ENCODE assay signal across 1 cellular context in the genomic region with DNA sequence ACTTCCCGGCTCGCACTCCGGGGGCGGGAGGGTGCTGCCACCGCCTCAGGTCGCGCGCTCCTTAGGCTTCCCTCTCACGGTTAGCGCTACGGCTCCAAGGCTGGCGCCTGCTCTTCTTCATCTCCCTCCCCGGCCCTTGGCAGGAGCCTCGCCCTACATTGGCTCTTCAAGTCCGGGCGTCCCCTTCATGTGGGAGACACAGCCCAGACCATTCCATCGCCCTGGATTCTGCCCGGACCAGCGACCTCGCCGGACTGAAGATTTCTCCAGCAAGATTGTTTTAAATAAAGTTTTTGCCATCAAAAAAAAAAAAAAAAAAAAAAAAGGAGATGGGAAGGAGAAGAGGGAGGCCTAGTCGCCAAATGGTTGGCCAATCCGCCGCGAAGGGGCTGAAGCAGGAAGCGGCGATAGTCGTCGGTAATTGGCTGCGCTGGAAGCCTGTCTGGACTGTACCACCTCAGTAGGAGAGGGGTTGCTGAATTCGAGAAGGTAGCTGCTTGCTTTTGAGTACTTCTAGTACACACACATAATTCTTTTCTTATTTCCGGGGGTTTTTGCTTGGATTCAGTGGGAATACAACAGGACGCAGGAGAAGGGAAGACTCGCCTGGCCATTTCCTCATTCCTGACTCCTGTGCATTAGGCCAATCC.
A peak's percentile ranks its signal among the peaks of the same experiment; 100 is the strongest.
TF ChIP-seq lines count a peak whose summit lies in the region.

No MANE protein-coding gene starts in this region.

TF ChIP-seq in WTC11, 78 proteins besides CTCF, POLR2A, EP300 and RAD21 (continued from another document and continues in another):
- TF ChIP-seq, protein P1, sequence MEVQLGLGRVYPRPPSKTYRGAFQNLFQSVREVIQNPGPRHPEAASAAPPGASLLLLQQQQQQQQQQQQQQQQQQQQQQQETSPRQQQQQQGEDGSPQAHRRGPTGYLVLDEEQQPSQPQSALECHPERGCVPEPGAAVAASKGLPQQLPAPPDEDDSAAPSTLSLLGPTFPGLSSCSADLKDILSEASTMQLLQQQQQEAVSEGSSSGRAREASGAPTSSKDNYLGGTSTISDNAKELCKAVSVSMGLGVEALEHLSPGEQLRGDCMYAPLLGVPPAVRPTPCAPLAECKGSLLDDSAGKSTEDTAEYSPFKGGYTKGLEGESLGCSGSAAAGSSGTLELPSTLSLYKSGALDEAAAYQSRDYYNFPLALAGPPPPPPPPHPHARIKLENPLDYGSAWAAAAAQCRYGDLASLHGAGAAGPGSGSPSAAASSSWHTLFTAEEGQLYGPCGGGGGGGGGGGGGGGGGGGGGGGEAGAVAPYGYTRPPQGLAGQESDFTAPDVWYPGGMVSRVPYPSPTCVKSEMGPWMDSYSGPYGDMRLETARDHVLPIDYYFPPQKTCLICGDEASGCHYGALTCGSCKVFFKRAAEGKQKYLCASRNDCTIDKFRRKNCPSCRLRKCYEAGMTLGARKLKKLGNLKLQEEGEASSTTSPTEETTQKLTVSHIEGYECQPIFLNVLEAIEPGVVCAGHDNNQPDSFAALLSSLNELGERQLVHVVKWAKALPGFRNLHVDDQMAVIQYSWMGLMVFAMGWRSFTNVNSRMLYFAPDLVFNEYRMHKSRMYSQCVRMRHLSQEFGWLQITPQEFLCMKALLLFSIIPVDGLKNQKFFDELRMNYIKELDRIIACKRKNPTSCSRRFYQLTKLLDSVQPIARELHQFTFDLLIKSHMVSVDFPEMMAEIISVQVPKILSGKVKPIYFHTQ (CRISPR knock-in tag; IDR thresholded peaks at IDR 0.05) = no peak
- no peak for TF ChIP-seq TCF7 (CRISPR knock-in tag; IDR thresholded peaks at IDR 0.05; ENCODE audit: low read depth)
- peak; percentile 12; the same call in 1 of the 2 replicates for TF ChIP-seq HMGA2 (CRISPR knock-in tag; IDR thresholded peaks at IDR 0.05)
- TF ChIP-seq ZNF121 (CRISPR knock-in tag; IDR thresholded peaks at IDR 0.05) = no peak
- TF ChIP-seq SMAD4 (CRISPR knock-in tag; IDR thresholded peaks at IDR 0.05) = no peak
- TF ChIP-seq ATF1 (CRISPR knock-in tag; IDR thresholded peaks at IDR 0.05) = no peak
- TF ChIP-seq, protein P2, sequence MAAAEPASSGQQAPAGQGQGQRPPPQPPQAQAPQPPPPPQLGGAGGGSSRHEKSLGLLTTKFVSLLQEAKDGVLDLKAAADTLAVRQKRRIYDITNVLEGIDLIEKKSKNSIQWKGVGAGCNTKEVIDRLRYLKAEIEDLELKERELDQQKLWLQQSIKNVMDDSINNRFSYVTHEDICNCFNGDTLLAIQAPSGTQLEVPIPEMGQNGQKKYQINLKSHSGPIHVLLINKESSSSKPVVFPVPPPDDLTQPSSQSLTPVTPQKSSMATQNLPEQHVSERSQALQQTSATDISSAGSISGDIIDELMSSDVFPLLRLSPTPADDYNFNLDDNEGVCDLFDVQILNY (CRISPR knock-in tag; IDR thresholded peaks at IDR 0.05) = no peak
- 0 out of 2 replicates have a peak, but pooled peaks have one; percentile 36 for TF ChIP-seq ZNF423 (CRISPR knock-in tag; IDR thresholded peaks at IDR 0.05)
- TF ChIP-seq, protein P3, sequence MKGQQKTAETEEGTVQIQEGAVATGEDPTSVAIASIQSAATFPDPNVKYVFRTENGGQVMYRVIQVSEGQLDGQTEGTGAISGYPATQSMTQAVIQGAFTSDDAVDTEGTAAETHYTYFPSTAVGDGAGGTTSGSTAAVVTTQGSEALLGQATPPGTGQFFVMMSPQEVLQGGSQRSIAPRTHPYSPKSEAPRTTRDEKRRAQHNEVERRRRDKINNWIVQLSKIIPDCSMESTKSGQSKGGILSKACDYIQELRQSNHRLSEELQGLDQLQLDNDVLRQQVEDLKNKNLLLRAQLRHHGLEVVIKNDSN (CRISPR knock-in tag; IDR thresholded peaks at IDR 0.05) = peak; percentile 36; the same call in 1 of the 2 replicates
- TF ChIP-seq NFATC4 (CRISPR knock-in tag; IDR thresholded peaks at IDR 0.05) = no peak
- TF ChIP-seq CREM (CRISPR knock-in tag; IDR thresholded peaks at IDR 0.05) = no peak
- TF ChIP-seq, protein P4, sequence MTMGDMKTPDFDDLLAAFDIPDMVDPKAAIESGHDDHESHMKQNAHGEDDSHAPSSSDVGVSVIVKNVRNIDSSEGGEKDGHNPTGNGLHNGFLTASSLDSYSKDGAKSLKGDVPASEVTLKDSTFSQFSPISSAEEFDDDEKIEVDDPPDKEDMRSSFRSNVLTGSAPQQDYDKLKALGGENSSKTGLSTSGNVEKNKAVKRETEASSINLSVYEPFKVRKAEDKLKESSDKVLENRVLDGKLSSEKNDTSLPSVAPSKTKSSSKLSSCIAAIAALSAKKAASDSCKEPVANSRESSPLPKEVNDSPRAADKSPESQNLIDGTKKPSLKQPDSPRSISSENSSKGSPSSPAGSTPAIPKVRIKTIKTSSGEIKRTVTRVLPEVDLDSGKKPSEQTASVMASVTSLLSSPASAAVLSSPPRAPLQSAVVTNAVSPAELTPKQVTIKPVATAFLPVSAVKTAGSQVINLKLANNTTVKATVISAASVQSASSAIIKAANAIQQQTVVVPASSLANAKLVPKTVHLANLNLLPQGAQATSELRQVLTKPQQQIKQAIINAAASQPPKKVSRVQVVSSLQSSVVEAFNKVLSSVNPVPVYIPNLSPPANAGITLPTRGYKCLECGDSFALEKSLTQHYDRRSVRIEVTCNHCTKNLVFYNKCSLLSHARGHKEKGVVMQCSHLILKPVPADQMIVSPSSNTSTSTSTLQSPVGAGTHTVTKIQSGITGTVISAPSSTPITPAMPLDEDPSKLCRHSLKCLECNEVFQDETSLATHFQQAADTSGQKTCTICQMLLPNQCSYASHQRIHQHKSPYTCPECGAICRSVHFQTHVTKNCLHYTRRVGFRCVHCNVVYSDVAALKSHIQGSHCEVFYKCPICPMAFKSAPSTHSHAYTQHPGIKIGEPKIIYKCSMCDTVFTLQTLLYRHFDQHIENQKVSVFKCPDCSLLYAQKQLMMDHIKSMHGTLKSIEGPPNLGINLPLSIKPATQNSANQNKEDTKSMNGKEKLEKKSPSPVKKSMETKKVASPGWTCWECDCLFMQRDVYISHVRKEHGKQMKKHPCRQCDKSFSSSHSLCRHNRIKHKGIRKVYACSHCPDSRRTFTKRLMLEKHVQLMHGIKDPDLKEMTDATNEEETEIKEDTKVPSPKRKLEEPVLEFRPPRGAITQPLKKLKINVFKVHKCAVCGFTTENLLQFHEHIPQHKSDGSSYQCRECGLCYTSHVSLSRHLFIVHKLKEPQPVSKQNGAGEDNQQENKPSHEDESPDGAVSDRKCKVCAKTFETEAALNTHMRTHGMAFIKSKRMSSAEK (CRISPR knock-in tag; IDR thresholded peaks at IDR 0.05; ENCODE audit: borderline replicate concordance) = no peak
- peak; percentile 35; the same call in 1 of the 2 replicates for TF ChIP-seq SP1 (CRISPR knock-in tag; conservative IDR thresholded peaks at IDR 0.05)
- TF ChIP-seq, protein P5, sequence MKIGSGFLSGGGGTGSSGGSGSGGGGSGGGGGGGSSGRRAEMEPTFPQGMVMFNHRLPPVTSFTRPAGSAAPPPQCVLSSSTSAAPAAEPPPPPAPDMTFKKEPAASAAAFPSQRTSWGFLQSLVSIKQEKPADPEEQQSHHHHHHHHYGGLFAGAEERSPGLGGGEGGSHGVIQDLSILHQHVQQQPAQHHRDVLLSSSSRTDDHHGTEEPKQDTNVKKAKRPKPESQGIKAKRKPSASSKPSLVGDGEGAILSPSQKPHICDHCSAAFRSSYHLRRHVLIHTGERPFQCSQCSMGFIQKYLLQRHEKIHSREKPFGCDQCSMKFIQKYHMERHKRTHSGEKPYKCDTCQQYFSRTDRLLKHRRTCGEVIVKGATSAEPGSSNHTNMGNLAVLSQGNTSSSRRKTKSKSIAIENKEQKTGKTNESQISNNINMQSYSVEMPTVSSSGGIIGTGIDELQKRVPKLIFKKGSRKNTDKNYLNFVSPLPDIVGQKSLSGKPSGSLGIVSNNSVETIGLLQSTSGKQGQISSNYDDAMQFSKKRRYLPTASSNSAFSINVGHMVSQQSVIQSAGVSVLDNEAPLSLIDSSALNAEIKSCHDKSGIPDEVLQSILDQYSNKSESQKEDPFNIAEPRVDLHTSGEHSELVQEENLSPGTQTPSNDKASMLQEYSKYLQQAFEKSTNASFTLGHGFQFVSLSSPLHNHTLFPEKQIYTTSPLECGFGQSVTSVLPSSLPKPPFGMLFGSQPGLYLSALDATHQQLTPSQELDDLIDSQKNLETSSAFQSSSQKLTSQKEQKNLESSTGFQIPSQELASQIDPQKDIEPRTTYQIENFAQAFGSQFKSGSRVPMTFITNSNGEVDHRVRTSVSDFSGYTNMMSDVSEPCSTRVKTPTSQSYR (CRISPR knock-in tag; IDR thresholded peaks at IDR 0.05) = no peak
- no peak for TF ChIP-seq JUN (CRISPR knock-in tag; IDR thresholded peaks at IDR 0.05)
- TF ChIP-seq ZNF671 (CRISPR knock-in tag; IDR thresholded peaks at IDR 0.05) = no peak
- no peak for TF ChIP-seq GTF2I (CRISPR knock-in tag; conservative IDR thresholded peaks at IDR 0.05)
- TF ChIP-seq GRHL2 (CRISPR knock-in tag; IDR thresholded peaks at IDR 0.05; ENCODE audit: insufficient replicate concordance, severe bottlenecking) = no peak
- TF ChIP-seq MXD4 (CRISPR knock-in tag; IDR thresholded peaks at IDR 0.05; ENCODE audit: borderline replicate concordance) = no peak
- 0 out of 2 replicates have a peak, but pooled peaks have one; percentile 9 for TF ChIP-seq NFE2L1 (CRISPR knock-in tag; IDR thresholded peaks at IDR 0.05)
- TF ChIP-seq, protein P6, sequence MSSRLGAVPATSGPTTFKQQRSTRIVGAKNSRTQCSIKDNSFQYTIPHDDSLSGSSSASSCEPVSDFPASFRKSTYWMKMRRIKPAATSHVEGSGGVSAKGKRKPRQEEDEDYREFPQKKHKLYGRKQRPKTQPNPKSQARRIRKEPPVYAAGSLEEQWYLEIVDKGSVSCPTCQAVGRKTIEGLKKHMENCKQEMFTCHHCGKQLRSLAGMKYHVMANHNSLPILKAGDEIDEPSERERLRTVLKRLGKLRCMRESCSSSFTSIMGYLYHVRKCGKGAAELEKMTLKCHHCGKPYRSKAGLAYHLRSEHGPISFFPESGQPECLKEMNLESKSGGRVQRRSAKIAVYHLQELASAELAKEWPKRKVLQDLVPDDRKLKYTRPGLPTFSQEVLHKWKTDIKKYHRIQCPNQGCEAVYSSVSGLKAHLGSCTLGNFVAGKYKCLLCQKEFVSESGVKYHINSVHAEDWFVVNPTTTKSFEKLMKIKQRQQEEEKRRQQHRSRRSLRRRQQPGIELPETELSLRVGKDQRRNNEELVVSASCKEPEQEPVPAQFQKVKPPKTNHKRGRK (CRISPR knock-in tag; IDR thresholded peaks at IDR 0.05; ENCODE audit: borderline replicate concordance) = no peak
- TF ChIP-seq NR3C1 (CRISPR knock-in tag; conservative IDR thresholded peaks at IDR 0.05; ENCODE audit: low read depth) = no peak
- TF ChIP-seq, protein P7, sequence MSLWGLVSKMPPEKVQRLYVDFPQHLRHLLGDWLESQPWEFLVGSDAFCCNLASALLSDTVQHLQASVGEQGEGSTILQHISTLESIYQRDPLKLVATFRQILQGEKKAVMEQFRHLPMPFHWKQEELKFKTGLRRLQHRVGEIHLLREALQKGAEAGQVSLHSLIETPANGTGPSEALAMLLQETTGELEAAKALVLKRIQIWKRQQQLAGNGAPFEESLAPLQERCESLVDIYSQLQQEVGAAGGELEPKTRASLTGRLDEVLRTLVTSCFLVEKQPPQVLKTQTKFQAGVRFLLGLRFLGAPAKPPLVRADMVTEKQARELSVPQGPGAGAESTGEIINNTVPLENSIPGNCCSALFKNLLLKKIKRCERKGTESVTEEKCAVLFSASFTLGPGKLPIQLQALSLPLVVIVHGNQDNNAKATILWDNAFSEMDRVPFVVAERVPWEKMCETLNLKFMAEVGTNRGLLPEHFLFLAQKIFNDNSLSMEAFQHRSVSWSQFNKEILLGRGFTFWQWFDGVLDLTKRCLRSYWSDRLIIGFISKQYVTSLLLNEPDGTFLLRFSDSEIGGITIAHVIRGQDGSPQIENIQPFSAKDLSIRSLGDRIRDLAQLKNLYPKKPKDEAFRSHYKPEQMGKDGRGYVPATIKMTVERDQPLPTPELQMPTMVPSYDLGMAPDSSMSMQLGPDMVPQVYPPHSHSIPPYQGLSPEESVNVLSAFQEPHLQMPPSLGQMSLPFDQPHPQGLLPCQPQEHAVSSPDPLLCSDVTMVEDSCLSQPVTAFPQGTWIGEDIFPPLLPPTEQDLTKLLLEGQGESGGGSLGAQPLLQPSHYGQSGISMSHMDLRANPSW (CRISPR knock-in tag; conservative IDR thresholded peaks at IDR 0.05; ENCODE audit: low read depth) = no peak
- no peak for TF ChIP-seq KAT7 (CRISPR knock-in tag; IDR thresholded peaks at IDR 0.05; ENCODE audit: borderline replicate concordance)
- TF ChIP-seq, protein P8, sequence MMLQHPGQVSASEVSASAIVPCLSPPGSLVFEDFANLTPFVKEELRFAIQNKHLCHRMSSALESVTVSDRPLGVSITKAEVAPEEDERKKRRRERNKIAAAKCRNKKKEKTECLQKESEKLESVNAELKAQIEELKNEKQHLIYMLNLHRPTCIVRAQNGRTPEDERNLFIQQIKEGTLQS (CRISPR knock-in tag; conservative IDR thresholded peaks at IDR 0.05) = no peak
- TF ChIP-seq FOXJ3 (CRISPR knock-in tag; IDR thresholded peaks at IDR 0.05; ENCODE audit: borderline replicate concordance) = no peak
- TF ChIP-seq ZBTB21 (CRISPR knock-in tag; IDR thresholded peaks at IDR 0.05; ENCODE audit: borderline replicate concordance) = no peak
- TF ChIP-seq RORB (CRISPR knock-in tag; IDR thresholded peaks at IDR 0.05) = no peak
- TF ChIP-seq, protein P9, sequence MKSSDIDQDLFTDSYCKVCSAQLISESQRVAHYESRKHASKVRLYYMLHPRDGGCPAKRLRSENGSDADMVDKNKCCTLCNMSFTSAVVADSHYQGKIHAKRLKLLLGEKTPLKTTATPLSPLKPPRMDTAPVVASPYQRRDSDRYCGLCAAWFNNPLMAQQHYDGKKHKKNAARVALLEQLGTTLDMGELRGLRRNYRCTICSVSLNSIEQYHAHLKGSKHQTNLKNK (CRISPR knock-in tag; IDR thresholded peaks at IDR 0.05) = no peak
- TF ChIP-seq, protein P10, sequence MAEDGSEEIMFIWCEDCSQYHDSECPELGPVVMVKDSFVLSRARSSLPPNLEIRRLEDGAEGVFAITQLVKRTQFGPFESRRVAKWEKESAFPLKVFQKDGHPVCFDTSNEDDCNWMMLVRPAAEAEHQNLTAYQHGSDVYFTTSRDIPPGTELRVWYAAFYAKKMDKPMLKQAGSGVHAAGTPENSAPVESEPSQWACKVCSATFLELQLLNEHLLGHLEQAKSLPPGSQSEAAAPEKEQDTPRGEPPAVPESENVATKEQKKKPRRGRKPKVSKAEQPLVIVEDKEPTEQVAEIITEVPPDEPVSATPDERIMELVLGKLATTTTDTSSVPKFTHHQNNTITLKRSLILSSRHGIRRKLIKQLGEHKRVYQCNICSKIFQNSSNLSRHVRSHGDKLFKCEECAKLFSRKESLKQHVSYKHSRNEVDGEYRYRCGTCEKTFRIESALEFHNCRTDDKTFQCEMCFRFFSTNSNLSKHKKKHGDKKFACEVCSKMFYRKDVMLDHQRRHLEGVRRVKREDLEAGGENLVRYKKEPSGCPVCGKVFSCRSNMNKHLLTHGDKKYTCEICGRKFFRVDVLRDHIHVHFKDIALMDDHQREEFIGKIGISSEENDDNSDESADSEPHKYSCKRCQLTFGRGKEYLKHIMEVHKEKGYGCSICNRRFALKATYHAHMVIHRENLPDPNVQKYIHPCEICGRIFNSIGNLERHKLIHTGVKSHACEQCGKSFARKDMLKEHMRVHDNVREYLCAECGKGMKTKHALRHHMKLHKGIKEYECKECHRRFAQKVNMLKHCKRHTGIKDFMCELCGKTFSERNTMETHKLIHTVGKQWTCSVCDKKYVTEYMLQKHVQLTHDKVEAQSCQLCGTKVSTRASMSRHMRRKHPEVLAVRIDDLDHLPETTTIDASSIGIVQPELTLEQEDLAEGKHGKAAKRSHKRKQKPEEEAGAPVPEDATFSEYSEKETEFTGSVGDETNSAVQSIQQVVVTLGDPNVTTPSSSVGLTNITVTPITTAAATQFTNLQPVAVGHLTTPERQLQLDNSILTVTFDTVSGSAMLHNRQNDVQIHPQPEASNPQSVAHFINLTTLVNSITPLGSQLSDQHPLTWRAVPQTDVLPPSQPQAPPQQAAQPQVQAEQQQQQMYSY (CRISPR knock-in tag; IDR thresholded peaks at IDR 0.05) = no peak
- TF ChIP-seq, protein P11, sequence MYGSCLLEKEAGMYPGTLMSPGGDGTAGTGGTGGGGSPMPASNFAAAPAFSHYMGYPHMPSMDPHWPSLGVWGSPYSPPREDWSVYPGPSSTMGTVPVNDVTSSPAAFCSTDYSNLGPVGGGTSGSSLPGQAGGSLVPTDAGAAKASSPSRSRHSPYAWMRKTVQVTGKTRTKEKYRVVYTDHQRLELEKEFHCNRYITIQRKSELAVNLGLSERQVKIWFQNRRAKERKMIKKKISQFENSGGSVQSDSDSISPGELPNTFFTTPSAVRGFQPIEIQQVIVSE (CRISPR knock-in tag; IDR thresholded peaks at IDR 0.05; ENCODE audit: borderline replicate concordance) = no peak
